ENCODE assay signal across 19 cellular contexts in genomic region chr9:5971740-5972139, GRCh38. TPM values are rescaled to one million over a fixed set of nuclear protein-coding genes. Genes with fewer than 3 reads are reported as not detected.
DNase-seq lines count a peak whose midpoint lies in the region; ATAC-seq and TF ChIP-seq lines count a peak whose summit lies in the region.
"Had no signal": no experiment of that assay in that cellular context is flagged by ENCODE, and none has a peak within 500 bp of the region (broad histone marks: within the 10 kb centered on the region; RNA-seq: fewer than 3 reads in every experiment).

No MANE protein-coding gene starts in this region.

- H3K36me3 ChIP-seq in GM23248 (ENCODE audit: low read depth) (peaks cover 35% of the 10 kb centered on the region), PC-3 (ENCODE audit: low read depth, low read length) (no peaks in the 10 kb centered on the region; the same call in 1 of the 2 replicates), hepatocyte (replicated peaks; ENCODE audit: insufficient read depth, low read depth) (no peaks in the 10 kb centered on the region), WERI-Rb-1 (peaks cover 17% of the 10 kb centered on the region)
- H3K36me3 ChIP-seq: brain microvascular endothelial cell had no signal

- no peak overlapping the region for H3K27ac ChIP-seq in GM23248
- H3K27ac ChIP-seq in PC-3 (ENCODE audit: low read length), result no peak overlapping the region
- H3K27ac ChIP-seq in hepatocyte, result no peak overlapping the region
- no peak overlapping the region for H3K27ac ChIP-seq in WERI-Rb-1
- H3K27ac ChIP-seq: brain microvascular endothelial cell, neutrophil, sigmoid colon had no signal

- H3F3A ChIP-seq in GM23248 (ENCODE audit: insufficient read depth) (peaks cover 13% of the 10 kb centered on the region; the same call in 1 of the 2 replicates), PC-3 (ENCODE audit: low read length, unreplicated experiment) (no peaks in the 10 kb centered on the region)

- CTCF ChIA-PET in PC-3 (lab: Charles Lee), result no interaction called here

- H3K9me3 Mint-ChIP-seq in central memory CD8-positive, alpha-beta T cell, result no peaks in the 10 kb centered on the region
- H3K9me3 Mint-ChIP-seq: activated CD4-positive, alpha-beta memory T cell treated with anti-CD3 and anti-CD28 coated beads for 36 hours; CD14-positive monocyte had no signal

- H3K4me1 ChIP-seq in GM23248 (ENCODE audit: insufficient read depth), result peaks cover 15% of the 10 kb centered on the region
- peaks cover 6% of the 10 kb centered on the region for H3K4me1 ChIP-seq in PC-3 (ENCODE audit: insufficient read depth, low read length)
- no peaks in the 10 kb centered on the region for H3K4me1 ChIP-seq in hepatocyte (ENCODE audit: insufficient read depth)

- no peaks in the 10 kb centered on the region for H3K27me3 ChIP-seq in GM23248 (replicated peaks; ENCODE audit: insufficient read depth)
- H3K27me3 ChIP-seq in PC-3 (ENCODE audit: low read length), result no peaks in the 10 kb centered on the region
- no peaks in the 10 kb centered on the region for H3K27me3 ChIP-seq in hepatocyte
- H3K27me3 ChIP-seq in WERI-Rb-1 (ENCODE audit: insufficient read depth, low read depth, severe bottlenecking), result no peaks in the 10 kb centered on the region
- H3K27me3 ChIP-seq: brain microvascular endothelial cell, neutrophil, sigmoid colon had no signal

- H3K27ac Mint-ChIP-seq in central memory CD8-positive, alpha-beta T cell (ENCODE audit: low read depth), result peak overlapping the region; percentile 2
- H3K27ac Mint-ChIP-seq: activated CD4-positive, alpha-beta memory T cell treated with anti-CD3 and anti-CD28 coated beads for 36 hours; CD14-positive monocyte; H9; stimulated activated memory B cell treated with anti-CD40 and anti-IgM and Interleukin-4, amounts not matched to agents 10 μg/mL and 1 μg/mL and 100 μg/mL, for 72 hours had no signal

- peaks cover 28% of the 10 kb centered on the region for H3K4me1 Mint-ChIP-seq in central memory CD8-positive, alpha-beta T cell
- H3K4me1 Mint-ChIP-seq: H9 had no signal

- in situ Hi-C loops in GM23248 (cut with MboI), result no loop called here

- no peak overlapping the region for H2AFZ ChIP-seq in GM23248
- H2AFZ ChIP-seq in PC-3 (ENCODE audit: low read length), result no peak overlapping the region
- H2AFZ ChIP-seq in hepatocyte, result no peak overlapping the region

- POLR2A ChIA-PET in PC-3 (lab: Charles Lee; ENCODE audit: unreplicated experiment), result no interaction called here

- intact Hi-C loops in PC-3 (cut with micrococcal nuclease), result no loop called here

- no peak overlapping the region for H3K4me3 ChIP-seq in GM23248
- H3K4me3 ChIP-seq in PC-3 (ENCODE audit: low read length), result no peak overlapping the region
- no peak overlapping the region for H3K4me3 ChIP-seq in hepatocyte
- H3K4me3 ChIP-seq in WERI-Rb-1 (ENCODE audit: low read depth, low read length), result no peak overlapping the region
- H3K4me3 ChIP-seq: sigmoid colon had no signal

- no peaks in the 10 kb centered on the region for H4K20me1 ChIP-seq in GM23248 (ENCODE audit: insufficient read depth)
- no peaks in the 10 kb centered on the region for H4K20me1 ChIP-seq in PC-3 (ENCODE audit: low read length)
- no peaks in the 10 kb centered on the region for H4K20me1 ChIP-seq in hepatocyte (ENCODE audit: insufficient read depth, poor library complexity, severe bottlenecking)

- no peak for TF ChIP-seq CTCF in PC-3 (conservative IDR thresholded peaks at IDR 0.05; ENCODE audit: low read depth, low read length)
- TF ChIP-seq CTCF in hepatocyte (IDR thresholded peaks at IDR 0.05; ENCODE audit: poor library complexity), result no peak
- no peak for TF ChIP-seq CTCF in WERI-Rb-1 (IDR thresholded peaks at IDR 0.05; ENCODE audit: low read depth, low read length)

- peak; percentile 52 for DNase-seq in GM23248
- peak; percentile 35 for DNase-seq in PC-3
- no peak for DNase-seq in central memory CD8-positive, alpha-beta T cell (ENCODE audit: low spot score in 2 of 2)
- peak; percentile 53 for DNase-seq in renal cortical epithelial cell (ENCODE audit: low read depth)
- DNase-seq in hepatocyte (ENCODE audit: low spot score), result no peak
- DNase-seq in 8988T, result no peak
- no peak for DNase-seq in WERI-Rb-1
- DNase-seq: activated CD4-positive, alpha-beta memory T cell treated with anti-CD3 and anti-CD28 coated beads for 36 hours; activated effector memory CD4-positive, alpha-beta T cell treated with anti-CD3 and anti-CD28 coated beads, Interleukin-2, amount 50 U/mL, for 16 hours; brain microvascular endothelial cell; DMS79 treated with DMSO at 0.1 percent for 48 hours; H9; islet precursor cell; mesenchymal stem cell; NCI-H2227 treated with DMSO at 0.1 percent for 48 hours; sigmoid colon had no signal

- no peaks in the 10 kb centered on the region for H3K9me2 ChIP-seq in GM23248 (ENCODE audit: insufficient read depth)
- no peaks in the 10 kb centered on the region for H3K9me2 ChIP-seq in PC-3 (replicated peaks; ENCODE audit: low read length)
- no peaks in the 10 kb centered on the region for H3K9me2 ChIP-seq in hepatocyte (replicated peaks; ENCODE audit: insufficient read depth)

- H3K9ac ChIP-seq in GM23248, result no peak overlapping the region
- no peak overlapping the region for H3K9ac ChIP-seq in PC-3 (ENCODE audit: low read length)

- H3K9me3 ChIP-seq in GM23248 (ENCODE audit: low read depth) (no peaks in the 10 kb centered on the region), PC-3 (ENCODE audit: low read length) (no peaks in the 10 kb centered on the region), hepatocyte (ENCODE audit: low read depth) (peaks cover 8% of the 10 kb centered on the region), WERI-Rb-1 (ENCODE audit: severe bottlenecking) (no peaks in the 10 kb centered on the region)
- H3K9me3 ChIP-seq: neutrophil, sigmoid colon had no signal

- peaks cover 49% of the 10 kb centered on the region for H3K79me2 ChIP-seq in GM23248 (ENCODE audit: insufficient read depth)
- H3K79me2 ChIP-seq in PC-3 (ENCODE audit: low read length), result no peaks in the 10 kb centered on the region
- peaks cover 11% of the 10 kb centered on the region for H3K79me2 ChIP-seq in hepatocyte

- H3K36me3 Mint-ChIP-seq in central memory CD8-positive, alpha-beta T cell (ENCODE audit: insufficient read depth), result peaks cover 26% of the 10 kb centered on the region

- peak; percentile 65 for ATAC-seq in PC-3
- ATAC-seq in central memory CD8-positive, alpha-beta T cell (replicated peaks; ENCODE audit: extremely low read depth, poor library complexity, severe bottlenecking), result no peak
- ATAC-seq: stimulated activated memory B cell treated with anti-CD40 and anti-IgM and Interleukin-4, amounts not matched to agents 10 μg/mL and 1 μg/mL and 100 μg/mL, for 72 hours had no signal

- H3K4me3 Mint-ChIP-seq in central memory CD8-positive, alpha-beta T cell, result no peak overlapping the region
- H3K4me3 Mint-ChIP-seq: activated CD4-positive, alpha-beta memory T cell treated with anti-CD3 and anti-CD28 coated beads for 36 hours; CD14-positive monocyte; H9; stimulated activated memory B cell treated with anti-CD40 and anti-IgM and Interleukin-4, amounts not matched to agents 10 μg/mL and 1 μg/mL and 100 μg/mL, for 72 hours had no signal

- H3K27me3 Mint-ChIP-seq in central memory CD8-positive, alpha-beta T cell, result no peaks in the 10 kb centered on the region
- H3K27me3 Mint-ChIP-seq: activated CD4-positive, alpha-beta memory T cell treated with anti-CD3 and anti-CD28 coated beads for 36 hours; stimulated activated memory B cell treated with anti-CD40 and anti-IgM and Interleukin-4, amounts not matched to agents 10 μg/mL and 1 μg/mL and 100 μg/mL, for 72 hours had no signal

- H3K4me2 ChIP-seq in GM23248 (ENCODE audit: unreplicated experiment) (peak overlapping the region; percentile 47), PC-3 (ENCODE audit: low read length) (0 out of 2 replicates have a peak overlapping the region, but pooled peaks have one; percentile 32), hepatocyte (no peak overlapping the region)

- BruUV-seq in PC-3 (replicated peaks; lab: Mats Ljungman, UMichigan), result no TSS peak

RNA-seq across cellular contexts. Expression of gene RANBP6, which starts 43.7 kb away (rescaled TPM):
- 25.7 and 35.0 TPM in 2 replicates for total RNA-seq in GM23248 (2014; rRNA removed; shearing (Covaris generic))
- polyA plus RNA-seq in GM23248 (2016; fragmentation: Nextera tagmentation; extraction: Ambion mirVana) (16.3 and 17.8 TPM in 2 replicates), hepatocyte (7.5 and 8.2 TPM in 2 replicates)
- total RNA-seq in PC-3 (2014; rRNA removed) (11.6 and 14.1 TPM in 2 replicates), renal cortical epithelial cell (47.8 and 54.0 TPM in 2 replicates), hepatocyte (25.9 and 29.6 TPM in 2 replicates)

Comparison
In these comparisons a context has a peak if more than half of its experiments do, and no peak if none do; other contexts are left out.
1. DNase-seq: peak in GM23248 (single experiment), PC-3 (single experiment) and renal cortical epithelial cell (single experiment); none in central memory CD8-positive, alpha-beta T cell (0 of 2), hepatocyte (single experiment), 8988T (single experiment) and WERI-Rb-1 (single experiment).